ENCODE assay signal across 8 cellular contexts in the genomic region with DNA sequence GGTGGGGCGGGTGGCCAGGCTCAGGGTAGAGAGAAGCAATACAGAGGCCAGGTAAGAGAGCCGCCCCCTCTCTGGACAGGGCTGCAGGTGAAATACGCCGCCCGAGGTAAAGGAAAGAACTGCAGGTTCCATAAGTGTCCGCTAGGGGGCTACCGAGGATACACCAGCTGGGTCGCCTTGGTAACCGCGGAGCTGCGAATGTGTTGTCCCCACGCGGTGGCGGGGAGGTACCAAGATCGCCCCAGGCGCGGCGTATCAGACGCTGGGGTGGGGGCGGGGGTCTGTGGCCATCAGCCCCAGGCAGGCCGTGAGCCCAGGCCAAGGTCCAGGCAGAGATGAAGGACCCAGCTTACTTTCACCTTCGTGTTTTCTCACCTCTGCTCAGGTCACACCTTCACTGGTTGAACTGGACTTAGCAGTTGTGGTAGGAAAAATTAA. TPM values are rescaled to one million over a fixed set of nuclear protein-coding genes. Genes with fewer than 3 reads are reported as not detected.
DNase-seq lines count a peak whose midpoint lies in the region; ATAC-seq and TF ChIP-seq lines count a peak whose summit lies in the region.

No MANE protein-coding gene starts in this region.

- no peak for TF ChIP-seq POLR2A in esophagus muscularis mucosa (IDR thresholded peaks at IDR 0.05; ENCODE audit: low read depth)

- no peak overlapping the region for H2AFZ ChIP-seq in PC-9

- H3K79me2 ChIP-seq in PC-9 (ENCODE audit: low read depth) = no peaks in the 10 kb centered on the region

- no peaks in the 10 kb centered on the region for H3K9me3 Mint-ChIP-seq in naive thymus-derived CD8-positive, alpha-beta T cell
- H3K9me3 Mint-ChIP-seq in stimulated activated effector memory CD8-positive, alpha-beta T cell treated with anti-CD3 and anti-CD28 coated beads, Interleukin-12 subunit alpha, Interleukin-12 subunit beta, amount 100 ng/mL, for 72 hours = no peaks in the 10 kb centered on the region

- no peaks in the 10 kb centered on the region for H3K36me3 ChIP-seq in PC-9 (ENCODE audit: low read depth)
- no peaks in the 10 kb centered on the region for H3K36me3 ChIP-seq in esophagus muscularis mucosa

- no peaks in the 10 kb centered on the region for H3K36me3 Mint-ChIP-seq in naive thymus-derived CD8-positive, alpha-beta T cell
- no peaks in the 10 kb centered on the region for H3K36me3 Mint-ChIP-seq in stimulated activated effector memory CD8-positive, alpha-beta T cell treated with anti-CD3 and anti-CD28 coated beads, Interleukin-12 subunit alpha, Interleukin-12 subunit beta, amount 100 ng/mL, for 72 hours

- no peaks in the 10 kb centered on the region for H3F3A ChIP-seq in PC-9 (ENCODE audit: insufficient read depth, low read depth)

- intact Hi-C loops in PC-9 (cut with micrococcal nuclease; ENCODE audit: unreplicated experiment) (no loop called here), esophagus muscularis mucosa (cut with DNase I) (no loop called here)

- H3K4me3 ChIP-seq in PC-9 = peak overlapping the region; percentile 32; the same call in 1 of the 2 replicates
- H3K4me3 ChIP-seq in esophagus muscularis mucosa = peak overlapping the region; percentile 35 to 57 (median 44)

- H3K9me3 ChIP-seq in PC-9 (ENCODE audit: insufficient read depth, low read depth) (no peaks in the 10 kb centered on the region), esophagus muscularis mucosa (no peaks in the 10 kb centered on the region)

- DNase-seq in COR-L47 (lab: John Stamatoyannopoulos, UW) = peak; percentile 97
- DNase-seq in Kasumi-1 (lab: John Stamatoyannopoulos, UW) = peak; percentile 76 to 81
- DNase-seq in PC-9 = peak; percentile 73 to 84
- peak; percentile 80 for DNase-seq in activated T-cell treated with anti-CD3 and anti-CD28 coated beads, Interleukin-2, amount 50 U/mL, for 1 hour
- peak; percentile 94 for DNase-seq in esophagus muscularis mucosa (ENCODE audit: extremely low spot score)
- DNase-seq in naive thymus-derived CD8-positive, alpha-beta T cell = peak; percentile 71 to 96 (median 88)
- peak; percentile 70 to 90 for DNase-seq in stimulated activated effector memory CD8-positive, alpha-beta T cell treated with anti-CD3 and anti-CD28 coated beads, Interleukin-12 subunit alpha, Interleukin-12 subunit beta, amount 100 ng/mL, for 72 hours (ENCODE audit: low spot score in 2 of 2)

- H3K4me1 ChIP-seq in PC-9 (replicated peaks; ENCODE audit: insufficient read depth) (no peaks in the 10 kb centered on the region; the same call in 1 of the 2 replicates), esophagus muscularis mucosa (peaks cover 7 to 9% (median 8%) of the 10 kb centered on the region in 4 donors)

- peak; percentile 95 for TF ChIP-seq CTCF in PC-9 (conservative IDR thresholded peaks at IDR 0.05)
- peak; percentile 87 to 100 (median 88) for TF ChIP-seq CTCF in esophagus muscularis mucosa (IDR thresholded peaks at IDR 0.05)

- no peaks in the 10 kb centered on the region for H3K27me3 Mint-ChIP-seq in naive thymus-derived CD8-positive, alpha-beta T cell

- no TSS peak for BruUV-seq in PC-9 (replicated peaks; lab: Mats Ljungman, UMichigan)

- H4K20me1 ChIP-seq in PC-9 (ENCODE audit: insufficient read depth) = no peaks in the 10 kb centered on the region

- no peaks in the 10 kb centered on the region for H3K9me2 ChIP-seq in PC-9 (ENCODE audit: insufficient read depth)

- CTCF ChIA-PET in PC-9 (lab: Charles Lee) = interaction anchor here (0.9 kb wide), 1 partner anchor 94 kb away, joined by 6 read pairs; no protein-coding TSS in a partner anchor

- ATAC-seq in GM21526 (IDR thresholded peaks at IDR 0.05; ENCODE audit: low FRiP score, unreplicated experiment) = peak; percentile 72
- ATAC-seq in naive thymus-derived CD8-positive, alpha-beta T cell = peak; percentile 94 to 97
- ATAC-seq in stimulated activated effector memory CD8-positive, alpha-beta T cell treated with anti-CD3 and anti-CD28 coated beads, Interleukin-12 subunit alpha, Interleukin-12 subunit beta, amount 100 ng/mL, for 72 hours = peak; percentile 94

- H3K4me3 Mint-ChIP-seq in naive thymus-derived CD8-positive, alpha-beta T cell = peak overlapping the region; percentile 53 to 80 (median 70)
- H3K4me3 Mint-ChIP-seq in stimulated activated effector memory CD8-positive, alpha-beta T cell treated with anti-CD3 and anti-CD28 coated beads, Interleukin-12 subunit alpha, Interleukin-12 subunit beta, amount 100 ng/mL, for 72 hours = peak overlapping the region; percentile 43

- POLR2A ChIA-PET in PC-9 (lab: Charles Lee; ENCODE audit: unreplicated experiment) = no interaction called here
- POLR2A ChIA-PET in naive thymus-derived CD8-positive, alpha-beta T cell (lab: Charles Lee) = interaction anchor here (0.6 to 2.1 kb wide), 6 partner anchors 7 to 613 kb away, joined by 3 to 8 read pairs (median 3); a partner anchor contains a TSS

- no peak for TF ChIP-seq EP300 in esophagus muscularis mucosa (IDR thresholded peaks at IDR 0.05)

- H3K27me3 ChIP-seq in PC-9 (ENCODE audit: insufficient read depth, low read depth) (no peaks in the 10 kb centered on the region), esophagus muscularis mucosa (peaks cover 0 to 12% (median 0%) of the 10 kb centered on the region in 4 donors)

- 0% methylated on average over 7 of the region's 22 CpGs for WGBS in esophagus muscularis mucosa

- peak overlapping the region in 9 of 10 donors; percentile 44 to 96 (median 86) for H3K27ac Mint-ChIP-seq in naive thymus-derived CD8-positive, alpha-beta T cell
- H3K27ac Mint-ChIP-seq in stimulated activated effector memory CD8-positive, alpha-beta T cell treated with anti-CD3 and anti-CD28 coated beads, Interleukin-12 subunit alpha, Interleukin-12 subunit beta, amount 100 ng/mL, for 72 hours = no peak overlapping the region

- peak overlapping the region; percentile 72 for H3K4me2 ChIP-seq in PC-9

- peaks cover 4 to 17% (median 8%) of the 10 kb centered on the region in 4 donors for H3K4me1 Mint-ChIP-seq in naive thymus-derived CD8-positive, alpha-beta T cell
- peaks cover 15% of the 10 kb centered on the region for H3K4me1 Mint-ChIP-seq in stimulated activated effector memory CD8-positive, alpha-beta T cell treated with anti-CD3 and anti-CD28 coated beads, Interleukin-12 subunit alpha, Interleukin-12 subunit beta, amount 100 ng/mL, for 72 hours

- H3K27ac ChIP-seq in PC-9 = no peak overlapping the region
- no peak overlapping the region for H3K27ac ChIP-seq in esophagus muscularis mucosa (replicated peaks in 1 of 4)

RNA-seq across cellular contexts. Expression of a gene that starts 18.4 kb away (rescaled TPM):
- total RNA-seq in PC-9 (2021) = 14.5 and 20.5 TPM in 2 replicates
- total RNA-seq in esophagus muscularis mucosa = 10 to 100 TPM; 27.8 to 31.0 (median 29.5) TPM
- total RNA-seq in naive thymus-derived CD8-positive, alpha-beta T cell = 10 to 100 TPM; 54.2 to 55.7 TPM
- polyA plus RNA-seq in naive thymus-derived CD8-positive, alpha-beta T cell = 10 to 100 TPM; 25.2 to 29.2 (median 29.1) TPM
